In genomic region chr5:104661256-104661655, GRCh38 we compare ENCODE assay signal across 24 cellular contexts.
"Had no signal": no experiment of that assay in that cellular context is flagged by ENCODE, and none has a peak within 500 bp of the region (broad histone marks: within the 10 kb centered on the region; RNA-seq: fewer than 3 reads in every experiment).

No MANE protein-coding gene starts in this region.

- H3K36me3 ChIP-seq: colonic mucosa, esophagus muscularis mucosa, esophagus squamous epithelium, gastrocnemius medialis, gastroesophageal sphincter, heart left ventricle, heart right ventricle had no signal

- H3K27ac ChIP-seq: colonic mucosa, coronary artery, dorsolateral prefrontal cortex, epithelial cell of prostate, esophagus muscularis mucosa, esophagus squamous epithelium, foreskin keratinocyte, gastrocnemius medialis, gastroesophageal sphincter, heart right ventricle had no signal

- H3K27me3 ChIP-seq: colonic mucosa, dorsolateral prefrontal cortex, esophagus muscularis mucosa, esophagus squamous epithelium, foreskin keratinocyte, gastrocnemius medialis, gastroesophageal sphincter, heart left ventricle, heart right ventricle had no signal

- H3K9me3 ChIP-seq: colonic mucosa, esophagus muscularis mucosa, gastrocnemius medialis, gastroesophageal sphincter had no signal

- ATAC-seq: effector memory CD8-positive, alpha-beta T cell; esophagus mucosa; foreskin keratinocyte; gastrocnemius medialis; gastroesophageal sphincter; heart left ventricle; heart right ventricle had no signal

- DNase-seq: colonic mucosa; cortex of kidney; dermis blood vessel endothelial cell; dorsolateral prefrontal cortex; effector CD4-positive, alpha-beta T cell; effector CD8-positive, alpha-beta T cell; effector memory CD4-positive, alpha-beta T cell; effector memory CD8-positive, alpha-beta T cell; endodermal cell; erythroblast; esophagus squamous epithelium; foreskin fibroblast; foreskin keratinocyte; foreskin melanocyte; gastrocnemius medialis; glutamatergic neuron; head of caudate nucleus; heart left ventricle; heart right ventricle had no signal

- H3K4me1 ChIP-seq: colonic mucosa, esophagus muscularis mucosa, esophagus squamous epithelium, foreskin keratinocyte, gastrocnemius medialis, gastroesophageal sphincter, heart left ventricle, heart right ventricle had no signal

- H3K4me3 ChIP-seq: colonic mucosa, coronary artery, dorsolateral prefrontal cortex, esophagus muscularis mucosa, esophagus squamous epithelium, gastrocnemius medialis, gastroesophageal sphincter, heart left ventricle, heart right ventricle had no signal
